ENCODE assay signal across 9 cellular contexts in genomic region chr19:33771308-33772101, GRCh38. TPM values are rescaled to one million over a fixed set of nuclear protein-coding genes. Genes with fewer than 3 reads are reported as not detected.
A peak's percentile ranks its signal among the peaks of the same experiment; 100 is the strongest.
DNase-seq lines count a peak whose midpoint lies in the region; ATAC-seq and TF ChIP-seq lines count a peak whose summit lies in the region.
"Had no signal": no experiment of that assay in that cellular context is flagged by ENCODE, and none has a peak within 500 bp of the region (broad histone marks: within the 10 kb centered on the region; RNA-seq: fewer than 3 reads in every experiment).

No MANE protein-coding gene starts in this region.

- H3K36me3 Mint-ChIP-seq in nephron (ENCODE audit: low read depth): no peaks in the 10 kb centered on the region
- H3K36me3 Mint-ChIP-seq: activated naive CD4-positive, alpha-beta T cell treated with anti-CD3 and anti-CD28 coated beads, Interleukin-2, amount 50 U/mL, for 24 hours had no signal

- DNase-seq in ELF-1 (ENCODE audit: low read depth, low spot score) (peak; percentile 81), OCI-LY7 (ENCODE audit: low spot score) (peak; percentile 73), esophagus squamous epithelium (lab: John Stamatoyannopoulos, UW) (no peak), suprapubic skin (ENCODE audit: low spot score in 2 of 2) (no peak)
- peak; percentile 68 for DNase-seq in activated T-cell treated with anti-CD3 and anti-CD28 coated beads, Interleukin-2, amount 50 U/mL, for 1 hour

- intact Hi-C loops in OCI-LY7 (cut with micrococcal nuclease; ENCODE audit: unreplicated experiment) (loop anchor here (1.0 to 10.0 kb wide), 3 partner anchors 341 to 537 kb away; no protein-coding TSS in a partner anchor), esophagus squamous epithelium (cut with DNase I) (loop anchor here (5.0 kb wide), 1 partner anchor 339 kb away; no protein-coding TSS in a partner anchor)

- H3K4me3 ChIP-seq in OCI-LY7 (ENCODE audit: low read depth, low read length, poor library complexity, severe bottlenecking) (no peak overlapping the region), esophagus squamous epithelium (no peak overlapping the region), suprapubic skin (no peak overlapping the region)

- H2AFZ ChIP-seq in OCI-LY7 (ENCODE audit: low read length): no peak overlapping the region

- H3K36me3 ChIP-seq in OCI-LY7 (ENCODE audit: insufficient read depth, low read length) (no peaks in the 10 kb centered on the region), esophagus squamous epithelium (no peaks in the 10 kb centered on the region), suprapubic skin (no peaks in the 10 kb centered on the region)

- no peak for TF ChIP-seq EP300 in Ishikawa (IDR thresholded peaks at IDR 0.05; ENCODE audit: borderline replicate concordance)
- no peak for TF ChIP-seq EP300 in suprapubic skin (IDR thresholded peaks at IDR 0.05)

- 43 to 46% methylated on average over 6 to 11 of the region's 20 CpGs for whole genome bisulfite sequencing in esophagus squamous epithelium, 2 donors
- 30% methylated on average over 18 of the region's 20 CpGs for WGBS in suprapubic skin

- no peak overlapping the region for H3K4me3 Mint-ChIP-seq in nephron
- H3K4me3 Mint-ChIP-seq: activated naive CD4-positive, alpha-beta T cell treated with anti-CD3 and anti-CD28 coated beads, Interleukin-2, amount 50 U/mL, for 24 hours had no signal

- no peaks in the 10 kb centered on the region for H3K79me2 ChIP-seq in OCI-LY7 (ENCODE audit: insufficient read depth, low read depth, low read length)

- BruUV-seq in OCI-LY7 (replicated peaks; lab: Mats Ljungman, UMichigan): no TSS peak

- peaks cover 45% of the 10 kb centered on the region for H3K27me3 Mint-ChIP-seq in nephron (ENCODE audit: low read depth)

- TF ChIP-seq CTCF in OCI-LY7 (conservative IDR thresholded peaks at IDR 0.05; ENCODE audit: low read length) (peak; percentile 87), esophagus squamous epithelium (IDR thresholded peaks at IDR 0.05) (peak; percentile 65 to 90 (median 86)), nephron (IDR thresholded peaks at IDR 0.05; ENCODE audit: unreplicated experiment in 3 of 3) (peak; percentile 81 to 93 (median 88)), suprapubic skin (IDR thresholded peaks at IDR 0.05) (peak; percentile 63 to 79)

- no peak overlapping the region for H3K27ac Mint-ChIP-seq in nephron

- H3K9me2 ChIP-seq in OCI-LY7 (ENCODE audit: insufficient read depth, low read length): no peaks in the 10 kb centered on the region

- H3K27ac ChIP-seq in OCI-LY7 (ENCODE audit: low read depth, low read length, poor library complexity, severe bottlenecking) (no peak overlapping the region), esophagus squamous epithelium (no peak overlapping the region), suprapubic skin (no peak overlapping the region)

- H3K27me3 ChIP-seq in esophagus squamous epithelium (peaks cover 0 to 62% (median 0%) of the 10 kb centered on the region in 4 donors), suprapubic skin (peaks cover 41% of the 10 kb centered on the region)

- CTCF ChIA-PET in OCI-LY7 (lab: Charles Lee; ENCODE audit: unreplicated experiment): no interaction called here

- TF ChIP-seq POLR2A in esophagus squamous epithelium (IDR thresholded peaks at IDR 0.05): no peak
- no peak for TF ChIP-seq POLR2A in suprapubic skin (IDR thresholded peaks at IDR 0.05)

- H3K4me1 Mint-ChIP-seq in nephron: no peaks in the 10 kb centered on the region
- H3K4me1 Mint-ChIP-seq: activated naive CD4-positive, alpha-beta T cell treated with anti-CD3 and anti-CD28 coated beads, Interleukin-2, amount 50 U/mL, for 24 hours had no signal

- POLR2A ChIA-PET in OCI-LY7 (lab: Charles Lee): no interaction called here

- no peaks in the 10 kb centered on the region for H3K4me1 ChIP-seq in OCI-LY7 (ENCODE audit: insufficient read depth, low read length, poor library complexity, severe bottlenecking)
- no peaks in the 10 kb centered on the region for H3K4me1 ChIP-seq in esophagus squamous epithelium
- no peaks in the 10 kb centered on the region for H3K4me1 ChIP-seq in suprapubic skin

- no peaks in the 10 kb centered on the region for H3K9me3 Mint-ChIP-seq in nephron
- H3K9me3 Mint-ChIP-seq: activated naive CD4-positive, alpha-beta T cell treated with anti-CD3 and anti-CD28 coated beads, Interleukin-2, amount 50 U/mL, for 24 hours had no signal

- no peaks in the 10 kb centered on the region for H4K20me1 ChIP-seq in OCI-LY7 (ENCODE audit: insufficient read depth, low read length)

- H3K9me3 ChIP-seq in OCI-LY7 (ENCODE audit: low read length) (no peaks in the 10 kb centered on the region), esophagus squamous epithelium (no peaks in the 10 kb centered on the region), suprapubic skin (no peaks in the 10 kb centered on the region)

- no peak overlapping the region for H3K4me2 ChIP-seq in OCI-LY7 (ENCODE audit: low read length)

- ATAC-seq in GM21390 (IDR thresholded peaks at IDR 0.05; ENCODE audit: unreplicated experiment): no peak

- peak; percentile 92 for TF ChIP-seq RAD21 in Ishikawa (IDR thresholded peaks at IDR 0.05; ENCODE audit: low read depth)

TF ChIP-seq in Ishikawa, 13 proteins besides CTCF, POLR2A, EP300 and RAD21:
- TF ChIP-seq CEBPB (IDR thresholded peaks at IDR 0.05) (no peak), USF1 (IDR thresholded peaks at IDR 0.05) (no peak), ZBTB7A (IDR thresholded peaks at IDR 0.05; ENCODE audit: low read depth) (no peak), CREB1 (IDR thresholded peaks at IDR 0.05; ENCODE audit: low read depth) (no peak), FOXM1 (IDR thresholded peaks at IDR 0.05; ENCODE audit: borderline replicate concordance, low read depth) (no peak), YY1 (IDR thresholded peaks at IDR 0.05; ENCODE audit: low read depth) (no peak), MAX (IDR thresholded peaks at IDR 0.05) (no peak), TCF12 (IDR thresholded peaks at IDR 0.05; ENCODE audit: low read depth) (no peak), EGR1 (IDR thresholded peaks at IDR 0.05) (no peak), NFIC (IDR thresholded peaks at IDR 0.05) (no peak), TEAD4 (IDR thresholded peaks at IDR 0.05) (no peak), REST (IDR thresholded peaks at IDR 0.05; ENCODE audit: low read depth) (no peak), TAF1 (IDR thresholded peaks at IDR 0.05; ENCODE audit: low read depth) (no peak)

RNA-seq across cellular contexts. Expression of gene KCTD15, which starts 25.2 kb away (rescaled TPM):
- total RNA-seq in OCI-LY7 (2014; rRNA removed; shearing (Covaris generic)): 21.3 and 23.5 TPM in 2 replicates
- total RNA-seq in OCI-LY7 (2022) (29.2 and 31.1 TPM in 2 replicates), esophagus squamous epithelium (10 to 100 TPM; 53.6 to 89.1 (median 72.5) TPM), suprapubic skin (100 to 1,000 TPM; 153 to 189 (median 171) TPM)

Comparison
In these comparisons a context has a peak if more than half of its experiments do, and no peak if none do; other contexts are left out.
1. DNase-seq: peak in ELF-1 (single experiment), OCI-LY7 (single experiment) and activated T-cell treated with anti-CD3 and anti-CD28 coated beads, Interleukin-2, amount 50 U/mL, for 1 hour (single experiment); none in esophagus squamous epithelium (single experiment) and suprapubic skin (0 of 2).
2. Peak in every context shown above with its lines, with median percentiles within 50 percentile points of each other: CTCF ChIP-seq.